Comparison of ENCODE assay signal across 8 cellular contexts in the genomic region with DNA sequence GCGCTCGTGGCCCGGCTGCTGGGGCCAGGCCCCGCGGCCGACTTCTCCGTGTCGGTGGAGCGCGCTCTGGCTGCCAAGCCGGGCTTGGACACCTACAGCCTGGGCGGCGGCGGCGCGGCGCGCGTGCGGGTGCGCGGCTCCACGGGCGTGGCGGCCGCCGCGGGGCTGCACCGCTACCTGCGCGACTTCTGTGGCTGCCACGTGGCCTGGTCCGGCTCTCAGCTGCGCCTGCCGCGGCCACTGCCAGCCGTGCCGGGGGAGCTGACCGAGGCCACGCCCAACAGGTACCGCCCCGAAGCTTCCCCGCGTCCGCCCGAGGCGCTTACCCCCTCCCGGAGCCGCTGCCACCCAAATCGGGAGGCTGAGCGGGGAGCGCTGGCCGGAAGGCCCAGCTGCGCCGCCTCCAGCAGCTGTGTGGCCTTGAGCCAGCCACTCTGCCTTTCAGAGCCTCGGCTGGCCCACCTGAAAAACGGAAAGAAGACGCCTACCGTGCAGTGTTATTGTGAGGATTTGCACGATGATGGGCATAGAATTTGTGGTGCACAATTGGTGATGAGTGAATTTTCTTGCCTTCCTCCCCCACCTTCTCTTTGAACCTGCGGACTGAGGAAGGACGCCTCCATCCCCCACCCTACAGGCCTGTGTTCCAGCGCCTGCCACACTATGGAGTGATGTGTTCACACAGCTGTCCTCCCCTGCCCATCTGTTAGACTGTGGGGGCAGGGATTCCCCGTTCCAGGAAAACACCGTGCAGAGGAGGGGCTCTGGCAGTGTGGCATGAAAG. TPM values are rescaled to one million over a fixed set of nuclear protein-coding genes. Genes with fewer than 3 reads are reported as not detected.
DNase-seq lines count a peak whose midpoint lies in the region; ATAC-seq and TF ChIP-seq lines count a peak whose summit lies in the region.

No MANE protein-coding gene starts in this region.

- H3K4me2 ChIP-seq in DND-41 (ENCODE audit: insufficient read depth, low read length) (peak overlapping the region; percentile 77), neural cell (ENCODE audit: low read length) (peak overlapping the region; percentile 59)

- TF ChIP-seq RAD21 in neural cell (conservative IDR thresholded peaks at IDR 0.05), result no peak

- no peaks in the 10 kb centered on the region for H3K36me3 Mint-ChIP-seq in IgD-negative memory B cell

- DNase-seq in DND-41 (peak; percentile 75), RPMI8226 (peak; percentile 97), foreskin fibroblast (peak; percentile 87 to 95), superior temporal gyrus (ENCODE audit: extremely low spot score) (peak; percentile 79)
- DNase-seq in activated effector memory CD4-positive, alpha-beta T cell treated with anti-CD3 and anti-CD28 coated beads, Interleukin-2, amount 50 U/mL, for 16 hours, result peak; percentile 91

- H3K9me2 ChIP-seq in neural cell (ENCODE audit: insufficient read depth, low read length), result no peaks in the 10 kb centered on the region

- peaks cover 10% of the 10 kb centered on the region for H3K79me2 ChIP-seq in DND-41 (ENCODE audit: insufficient read depth, low read length)
- H3K79me2 ChIP-seq in neural cell (replicated peaks; ENCODE audit: insufficient read depth, low read length), result no peaks in the 10 kb centered on the region

- H3K27ac ChIP-seq in DND-41 (ENCODE audit: low read length) (peak overlapping the region; percentile 59), neural cell (ENCODE audit: low read length) (peak overlapping the region; percentile 49)

- peak overlapping the region; percentile 71 for H3K9ac ChIP-seq in DND-41 (ENCODE audit: low read depth, low read length)
- H3K9ac ChIP-seq in neural cell (ENCODE audit: low read length), result peak overlapping the region; percentile 68

- peak; percentile 14 for TF ChIP-seq CTCF in DND-41 (IDR thresholded peaks at IDR 0.05; ENCODE audit: borderline replicate concordance, extremely low read depth, low read length, poor library complexity, severe bottlenecking)
- TF ChIP-seq CTCF in foreskin fibroblast (IDR thresholded peaks at IDR 0.05; ENCODE audit: low read depth, low read length), result no peak
- TF ChIP-seq CTCF in neural cell (IDR thresholded peaks at IDR 0.05; ENCODE audit: poor library complexity, severe bottlenecking), result peak; percentile 47

- H3K36me3 ChIP-seq in DND-41 (ENCODE audit: insufficient read depth, low read length), result peaks cover 21% of the 10 kb centered on the region
- no peaks in the 10 kb centered on the region for H3K36me3 ChIP-seq in neural cell (ENCODE audit: insufficient read depth, low read length)

- no peaks in the 10 kb centered on the region for H3K9me3 Mint-ChIP-seq in IgD-negative memory B cell

- peaks cover 7% of the 10 kb centered on the region; the same call in 1 of the 2 replicates for H4K20me1 ChIP-seq in DND-41 (ENCODE audit: insufficient read depth, low read length)
- H4K20me1 ChIP-seq in neural cell (ENCODE audit: insufficient read depth), result no peaks in the 10 kb centered on the region

- H3K27me3 ChIP-seq in DND-41 (ENCODE audit: insufficient read depth, low read length, poor library complexity) (no peaks in the 10 kb centered on the region), neural cell (ENCODE audit: insufficient read depth, low read depth, low read length) (no peaks in the 10 kb centered on the region)

- H3K4me1 ChIP-seq in DND-41 (ENCODE audit: insufficient read depth, low read length), result peaks cover 43% of the 10 kb centered on the region

- peaks cover 20 to 21% (median 21%) of the 10 kb centered on the region in 3 donors for H3K4me1 Mint-ChIP-seq in IgD-negative memory B cell

- H2AFZ ChIP-seq in DND-41 (ENCODE audit: low read depth, low read length), result peak overlapping the region; percentile 69
- peak overlapping the region; percentile 40 for H2AFZ ChIP-seq in neural cell (ENCODE audit: low read depth, low read length)

- H3K27me3 Mint-ChIP-seq in IgD-negative memory B cell, result no peaks in the 10 kb centered on the region

- peak overlapping the region; percentile 86 to 94 (median 90) for H3K4me3 Mint-ChIP-seq in IgD-negative memory B cell

- ATAC-seq in DND-41 (ENCODE audit: insufficient read depth, low read depth) (peak; percentile 59), GM21717 (IDR thresholded peaks at IDR 0.05; ENCODE audit: unreplicated experiment) (peak; percentile 52)

- H3F3A ChIP-seq in neural cell (ENCODE audit: insufficient read depth, low read length, poor library complexity, severe bottlenecking), result no peaks in the 10 kb centered on the region

- H3K9me3 ChIP-seq in DND-41 (ENCODE audit: insufficient read depth, low read length, severe bottlenecking) (no peaks in the 10 kb centered on the region), neural cell (ENCODE audit: low read length) (no peaks in the 10 kb centered on the region)

- H3K27ac Mint-ChIP-seq in IgD-negative memory B cell, result peak overlapping the region in 2 of 3 donors; percentile 50 to 81

- no peak for TF ChIP-seq EP300 in neural cell (conservative IDR thresholded peaks at IDR 0.05; ENCODE audit: poor library complexity, severe bottlenecking)

- H3K4me3 ChIP-seq in DND-41 (ENCODE audit: low read depth in 1 of 2, low read length in 2 of 2), result peak overlapping the region; percentile 36 to 67; a peak in 3 of 4 replicates
- peak overlapping the region; percentile 55 to 75 for H3K4me3 ChIP-seq in foreskin fibroblast (ENCODE audit: low read depth in 1 of 2, low read length in 2 of 2)
- H3K4me3 ChIP-seq in neural cell (ENCODE audit: low read length), result peak overlapping the region; percentile 81

TF ChIP-seq in neural cell, 6 proteins besides CTCF, POLR2A, EP300 and RAD21:
- TF ChIP-seq POLR2AphosphoS5 (IDR thresholded peaks at IDR 0.05) (no peak), SMC3 (conservative IDR thresholded peaks at IDR 0.05; ENCODE audit: poor library complexity) (no peak), TAF1 (IDR thresholded peaks at IDR 0.05; ENCODE audit: low read depth) (no peak), EZH2 (IDR thresholded peaks at IDR 0.05; ENCODE audit: borderline replicate concordance, insufficient read depth, low read length, poor library complexity, severe bottlenecking) (no peak), MXI1 (conservative IDR thresholded peaks at IDR 0.05; ENCODE audit: poor library complexity, severe bottlenecking) (peak; percentile 85)
- TF ChIP-seq, protein P1, sequence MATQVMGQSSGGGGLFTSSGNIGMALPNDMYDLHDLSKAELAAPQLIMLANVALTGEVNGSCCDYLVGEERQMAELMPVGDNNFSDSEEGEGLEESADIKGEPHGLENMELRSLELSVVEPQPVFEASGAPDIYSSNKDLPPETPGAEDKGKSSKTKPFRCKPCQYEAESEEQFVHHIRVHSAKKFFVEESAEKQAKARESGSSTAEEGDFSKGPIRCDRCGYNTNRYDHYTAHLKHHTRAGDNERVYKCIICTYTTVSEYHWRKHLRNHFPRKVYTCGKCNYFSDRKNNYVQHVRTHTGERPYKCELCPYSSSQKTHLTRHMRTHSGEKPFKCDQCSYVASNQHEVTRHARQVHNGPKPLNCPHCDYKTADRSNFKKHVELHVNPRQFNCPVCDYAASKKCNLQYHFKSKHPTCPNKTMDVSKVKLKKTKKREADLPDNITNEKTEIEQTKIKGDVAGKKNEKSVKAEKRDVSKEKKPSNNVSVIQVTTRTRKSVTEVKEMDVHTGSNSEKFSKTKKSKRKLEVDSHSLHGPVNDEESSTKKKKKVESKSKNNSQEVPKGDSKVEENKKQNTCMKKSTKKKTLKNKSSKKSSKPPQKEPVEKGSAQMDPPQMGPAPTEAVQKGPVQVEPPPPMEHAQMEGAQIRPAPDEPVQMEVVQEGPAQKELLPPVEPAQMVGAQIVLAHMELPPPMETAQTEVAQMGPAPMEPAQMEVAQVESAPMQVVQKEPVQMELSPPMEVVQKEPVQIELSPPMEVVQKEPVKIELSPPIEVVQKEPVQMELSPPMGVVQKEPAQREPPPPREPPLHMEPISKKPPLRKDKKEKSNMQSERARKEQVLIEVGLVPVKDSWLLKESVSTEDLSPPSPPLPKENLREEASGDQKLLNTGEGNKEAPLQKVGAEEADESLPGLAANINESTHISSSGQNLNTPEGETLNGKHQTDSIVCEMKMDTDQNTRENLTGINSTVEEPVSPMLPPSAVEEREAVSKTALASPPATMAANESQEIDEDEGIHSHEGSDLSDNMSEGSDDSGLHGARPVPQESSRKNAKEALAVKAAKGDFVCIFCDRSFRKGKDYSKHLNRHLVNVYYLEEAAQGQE (IDR thresholded peaks at IDR 0.05; ENCODE audit: borderline replicate concordance), result no peak

RNA-seq across cellular contexts. Expression of a gene that starts 0.5 kb away (rescaled TPM):
- 14.4 TPM for polyA plus RNA-seq in IgD-negative memory B cell
- polyA plus RNA-seq in neural cell, result 12.1 and 17.1 TPM in 2 replicates
- 7.6 and 8.5 TPM in 2 replicates for polyA minus RNA-seq in neural cell

RNA-seq across cellular contexts. Expression of a gene that starts 16.2 kb away (rescaled TPM):
- polyA plus RNA-seq in IgD-negative memory B cell (0.39 TPM), neural cell (1.0 and 2.1 TPM in 2 replicates)
- polyA minus RNA-seq in neural cell, result 1.4 and 1.7 TPM in 2 replicates

RNA-seq across cellular contexts. Expression of a gene that starts 25.4 kb away (rescaled TPM):
- 64.9 TPM for polyA plus RNA-seq in IgD-negative memory B cell
- polyA plus RNA-seq in neural cell, result 8.2 and 10.1 TPM in 2 replicates
- polyA minus RNA-seq in neural cell, result 4.6 and 5.4 TPM in 2 replicates

RNA-seq across cellular contexts. Expression of a gene that starts 30.3 kb away (rescaled TPM):
- polyA plus RNA-seq in IgD-negative memory B cell, result 44.8 TPM
- polyA plus RNA-seq in neural cell, result 35.7 and 47.2 TPM in 2 replicates
- 41.1 and 45.0 TPM in 2 replicates for polyA minus RNA-seq in neural cell

RNA-seq across cellular contexts. Expression of a gene that starts 41.0 kb away (rescaled TPM):
- 2.9 TPM for polyA plus RNA-seq in IgD-negative memory B cell
- 22.5 and 36.2 TPM in 2 replicates for polyA plus RNA-seq in neural cell
- 6.3 and 8.0 TPM in 2 replicates for polyA minus RNA-seq in neural cell

Comparison
In these comparisons a context has a peak if more than half of its experiments do, and no peak if none do; other contexts are left out.
1. Peak in every context shown above with its lines: DNase-seq, ATAC-seq, H3K4me3 ChIP-seq and H3K27ac ChIP-seq.